In genomic region chr11:84420261-84420660, GRCh38 we compare ENCODE assay signal across 28 cellular contexts.
DNase-seq lines count a peak whose midpoint lies in the region; ATAC-seq and TF ChIP-seq lines count a peak whose summit lies in the region.
"Had no signal": no experiment of that assay in that cellular context is flagged by ENCODE, and none has a peak within 500 bp of the region (broad histone marks: within the 10 kb centered on the region; RNA-seq: fewer than 3 reads in every experiment).

No MANE protein-coding gene starts in this region.

- H3K4me3 ChIP-seq in SJCRH30, result no peak overlapping the region
- no peak overlapping the region for H3K4me3 ChIP-seq in fibroblast of mammary gland (ENCODE audit: control insufficient read depth, low read depth, low read length)
- no peak overlapping the region for H3K4me3 ChIP-seq in Caco-2 (ENCODE audit: low read depth, low read length)
- H3K4me3 ChIP-seq: A549, BLaER1, body of pancreas, heart left ventricle, left lung, upper lobe of left lung had no signal

- intact Hi-C loops in Caco-2 (cut with micrococcal nuclease; ENCODE audit: unreplicated experiment), result no loop called here

- BruUV-seq in Caco-2 (replicated peaks; lab: Mats Ljungman, UMichigan), result no TSS peak

- no peaks in the 10 kb centered on the region for H3K36me3 Mint-ChIP-seq in Caco-2 (ENCODE audit: insufficient read depth, unreplicated experiment)
- H3K36me3 Mint-ChIP-seq: activated naive CD8-positive, alpha-beta T cell treated with anti-CD3 and anti-CD28 coated beads, Interleukin-2, amount 10 ng/mL, durations not matched to agents 7 days and 5 days; mesothelial cell of epicardium; naive thymus-derived CD8-positive, alpha-beta T cell had no signal

- H3K9me3 ChIP-seq in SJCRH30 (replicated peaks) (no peaks in the 10 kb centered on the region), Caco-2 (no peaks in the 10 kb centered on the region)
- H3K9me3 ChIP-seq: A549, BLaER1, body of pancreas, heart left ventricle, left lung, upper lobe of left lung had no signal

- no peaks in the 10 kb centered on the region for H3K36me3 ChIP-seq in SJCRH30
- no peaks in the 10 kb centered on the region for H3K36me3 ChIP-seq in Caco-2 (ENCODE audit: control insufficient read depth, insufficient read depth, low read length)
- H3K36me3 ChIP-seq: BLaER1, heart left ventricle, left lung, upper lobe of left lung had no signal

- POLR2A ChIA-PET in Caco-2 (lab: Charles Lee), result no interaction called here

- H3K4me1 ChIP-seq in SJCRH30 (peaks cover 15% of the 10 kb centered on the region), Caco-2 (no peaks in the 10 kb centered on the region)
- H3K4me1 ChIP-seq: A549, BLaER1, body of pancreas, heart left ventricle, left lung, parathyroid adenoma, upper lobe of left lung had no signal

- CTCF ChIA-PET in Caco-2 (lab: Charles Lee), result no interaction called here

- no peaks in the 10 kb centered on the region for H3K4me1 Mint-ChIP-seq in Caco-2 (ENCODE audit: low read depth, unreplicated experiment)
- H3K4me1 Mint-ChIP-seq: activated naive CD8-positive, alpha-beta T cell treated with anti-CD3 and anti-CD28 coated beads, Interleukin-2, amount 10 ng/mL, durations not matched to agents 7 days and 5 days; naive thymus-derived CD8-positive, alpha-beta T cell had no signal

- ATAC-seq in GM19467 (IDR thresholded peaks at IDR 0.05; ENCODE audit: unreplicated experiment), result no peak
- ATAC-seq: A549; body of pancreas; heart left ventricle; left lung; naive thymus-derived CD8-positive, alpha-beta T cell; right cardiac atrium had no signal

- no peak overlapping the region for H3K4me3 Mint-ChIP-seq in Caco-2 (ENCODE audit: unreplicated experiment)
- H3K4me3 Mint-ChIP-seq: activated naive CD8-positive, alpha-beta T cell treated with anti-CD3 and anti-CD28 coated beads, Interleukin-2, amount 10 ng/mL, durations not matched to agents 7 days and 5 days; mesothelial cell of epicardium; naive thymus-derived CD8-positive, alpha-beta T cell had no signal

- H3K27me3 ChIP-seq in SJCRH30, result no peaks in the 10 kb centered on the region
- H3K27me3 ChIP-seq in Caco-2 (replicated peaks; ENCODE audit: control insufficient read depth, insufficient read depth, low read length), result no peaks in the 10 kb centered on the region
- H3K27me3 ChIP-seq: BLaER1, body of pancreas, heart left ventricle, left lung, upper lobe of left lung had no signal

- no peak overlapping the region for H3K27ac ChIP-seq in SJCRH30
- H3K27ac ChIP-seq: A549, BLaER1, body of pancreas, heart left ventricle, left lung, parathyroid adenoma, upper lobe of left lung had no signal

- H3K9me3 Mint-ChIP-seq in Caco-2 (ENCODE audit: unreplicated experiment), result no peaks in the 10 kb centered on the region
- H3K9me3 Mint-ChIP-seq: mesothelial cell of epicardium had no signal

- H3K27me3 Mint-ChIP-seq in Caco-2 (ENCODE audit: insufficient read depth, unreplicated experiment), result peaks cover 9% of the 10 kb centered on the region
- H3K27me3 Mint-ChIP-seq: activated naive CD8-positive, alpha-beta T cell treated with anti-CD3 and anti-CD28 coated beads, Interleukin-2, amount 10 ng/mL, durations not matched to agents 7 days and 5 days; naive thymus-derived CD8-positive, alpha-beta T cell had no signal

- DNase-seq in SHP77 treated with DMSO at 0.1 percent for 48 hours (lab: John Stamatoyannopoulos, UW) (peak; percentile 4), SHP77 (lab: John Stamatoyannopoulos, UW) (no peak), SJCRH30 (peak; percentile 46 to 72), fibroblast of mammary gland (ENCODE audit: low read depth) (peak; percentile 86), CD1c-positive myeloid dendritic cell (ENCODE audit: extremely low spot score) (no peak), SKM-1 (lab: John Stamatoyannopoulos, UW; ENCODE audit: unreplicated experiment) (no peak), Caco-2 (no peak)
- DNase-seq: activated CD8-positive, alpha-beta memory T cell treated with anti-CD3 and anti-CD28 coated beads, Interleukin-2, amount 50 U/mL, for 4 hours; activated naive CD8-positive, alpha-beta T cell treated with anti-CD3 and anti-CD28 coated beads, Interleukin-2, amount 10 ng/mL, durations not matched to agents 7 days and 5 days; body of pancreas; Calu3; heart left ventricle; IMR-90; left lung; naive thymus-derived CD8-positive, alpha-beta T cell; NCI-H1105 treated with DMSO at 0.1 percent for 48 hours; NCI-H2171 treated with DMSO at 0.1 percent for 48 hours; right cardiac atrium; stimulated activated CD4-positive, alpha-beta T cell treated with anti-CD3 and anti-CD28 coated beads, Interleukin-15, amount 100 ng/mL, for 24 hours; stimulated activated CD8-positive, alpha-beta memory T cell treated with anti-CD3 and anti-CD28 coated beads, Interleukin-4, amount 100 ng/mL, for 48 hours; T-helper 9 cell had no signal

- TF ChIP-seq CTCF in fibroblast of mammary gland (conservative IDR thresholded peaks at IDR 0.05; ENCODE audit: control insufficient read depth, insufficient read depth, low read depth, low read length) (no peak), Caco-2 (IDR thresholded peaks at IDR 0.05; ENCODE audit: insufficient read depth in 1 of 2, low read depth in 1 of 2, low read length in 1 of 2, severe bottlenecking in 1 of 2, unreplicated experiment in 1 of 2) (no peak)

- H3K27ac Mint-ChIP-seq in Caco-2 (ENCODE audit: unreplicated experiment), result no peak overlapping the region
- H3K27ac Mint-ChIP-seq: activated naive CD8-positive, alpha-beta T cell treated with anti-CD3 and anti-CD28 coated beads, Interleukin-2, amount 10 ng/mL, durations not matched to agents 7 days and 5 days; activated T-helper 2 cell treated with anti-CD3 and anti-CD28 coated beads, Interferon-gamma antibody, Interleukin-2, Interleukin-4, amounts not matched to agents 10 μg/mL and 5 μg/mL and 100 μg/mL, durations not matched to agents 14 hours and 24 hours and 36 hours; mesothelial cell of epicardium; naive thymus-derived CD8-positive, alpha-beta T cell had no signal

Comparison
In these comparisons a context has a peak if more than half of its experiments do, and no peak if none do; other contexts are left out.
1. DNase-seq: peak in SHP77 treated with DMSO at 0.1 percent for 48 hours (single experiment), SJCRH30 (2 of 2) and fibroblast of mammary gland (single experiment); none in SHP77 (0 of 2), CD1c-positive myeloid dendritic cell (single experiment), SKM-1 (single experiment) and Caco-2 (0 of 2).